ENCODE assay signal across 27 cellular contexts in genomic region chr22:17580461-17581031, GRCh38. TPM values are rescaled to one million over a fixed set of nuclear protein-coding genes. Genes with fewer than 3 reads are reported as not detected.
DNase-seq lines count a peak whose midpoint lies in the region; ATAC-seq, FAIRE-seq and TF ChIP-seq lines count a peak whose summit lies in the region.
"Had no signal": no experiment of that assay in that cellular context is flagged by ENCODE, and none has a peak within 500 bp of the region (broad histone marks: within the 10 kb centered on the region; RNA-seq: fewer than 3 reads in every experiment).

No MANE protein-coding gene starts in this region.

- H2AFZ ChIP-seq in HCT116 (ENCODE audit: low read depth, low read length, poor library complexity, severe bottlenecking): no peak overlapping the region
- peak overlapping the region; percentile 63 for H2AFZ ChIP-seq in K562 (ENCODE audit: low read depth, low read length)
- H2AFZ ChIP-seq in GM23248: no peak overlapping the region

- TF ChIP-seq RAD21 in HCT116 (IDR thresholded peaks at IDR 0.05; ENCODE audit: low read depth) (no peak), K562 (CRISPR knock-in tag; conservative IDR thresholded peaks at IDR 0.05 in 1 of 2, IDR thresholded peaks at IDR 0.05 in 1 of 2) (no peak)

- H3K27me3 ChIP-seq in HCT116 (ENCODE audit: insufficient read depth, low read length) (no peaks in the 10 kb centered on the region), K562 (ENCODE audit: control insufficient read depth in 2 of 2, insufficient read depth in 2 of 2, low read length in 2 of 2) (peaks cover 4 to 31% of the 10 kb centered on the region in 2 experiments; a peak in 3 of 5 replicates), layer of hippocampus (ENCODE audit: control insufficient read depth, insufficient read depth, low read length) (no peaks in the 10 kb centered on the region), breast epithelium (no peaks in the 10 kb centered on the region), GM23248 (replicated peaks; ENCODE audit: insufficient read depth) (no peaks in the 10 kb centered on the region)
- H3K27me3 ChIP-seq: neutrophil, right atrium auricular region had no signal

- H3K9me2 ChIP-seq in HCT116 (ENCODE audit: insufficient read depth) (no peaks in the 10 kb centered on the region), GM23248 (ENCODE audit: insufficient read depth) (no peaks in the 10 kb centered on the region)

- H3K4me1 Mint-ChIP-seq in stimulated activated memory B cell treated with anti-CD40 and anti-IgM and Interleukin-4, amounts not matched to agents 10 μg/mL and 1 μg/mL and 100 μg/mL, for 72 hours: no peaks in the 10 kb centered on the region
- no peaks in the 10 kb centered on the region for H3K4me1 Mint-ChIP-seq in T-helper 2 cell treated with Interferon-gamma antibody and Interleukin-4, amounts not matched to agents 5 μg/mL and 100 μg/mL, for 36 hours (ENCODE audit: low read depth)
- H3K4me1 Mint-ChIP-seq: CD4-positive, alpha-beta memory T cell had no signal

- H3K9ac ChIP-seq in HCT116 (ENCODE audit: low read length) (no peak overlapping the region), K562 (ENCODE audit: insufficient read depth in 1 of 2, low read depth in 2 of 2, low read length in 2 of 2) (peak overlapping the region in 1 of 2 experiments; percentile 48; a peak in 2 of 4 replicates), GM23248 (no peak overlapping the region)

- H3K4me2 ChIP-seq in HCT116 (ENCODE audit: low read length) (no peak overlapping the region), K562 (ENCODE audit: insufficient read depth, low read length) (no peak overlapping the region), GM23248 (ENCODE audit: unreplicated experiment) (no peak overlapping the region)

- ATAC-seq in HCT116 (peak; percentile 70), K562 (peak; percentile 46)
- ATAC-seq in stimulated activated memory B cell treated with anti-CD40 and anti-IgM and Interleukin-4, amounts not matched to agents 10 μg/mL and 1 μg/mL and 100 μg/mL, for 72 hours: peak; percentile 34
- ATAC-seq: activated naive CD4-positive, alpha-beta T cell treated with anti-CD3 and anti-CD28 coated beads, Interleukin-2, amount 50 U/mL, for 72 hours; stimulated activated naive CD8-positive, alpha-beta T cell treated with anti-CD3 and anti-CD28 coated beads, Interleukin-15, Interleukin-2, amounts not matched to agents 100 U/mL and 50 U/mL, for 24 hours had no signal

- TF ChIP-seq POLR2A in HCT116 (IDR thresholded peaks at IDR 0.05; ENCODE audit: borderline replicate concordance, extremely low read depth, insufficient read depth, insufficient read length) (no peak), K562 (conservative IDR thresholded peaks at IDR 0.05) (no peak), breast epithelium (IDR thresholded peaks at IDR 0.05) (no peak)

- RAD21 ChIA-PET in HCT116 (lab: Charles Lee; ENCODE audit: low non-redundant PET in 1 of 2, low total read pairs in 2 of 2, uncharacterized antibody in 2 of 2, unreplicated experiment in 2 of 2): no interaction called here

- FAIRE-seq in K562 (lab: Jason Lieb, UNC): peak; percentile 74
- FAIRE-seq: bronchial epithelial cell, islet of Langerhans, urothelium cell line had no signal

- H3K9me3 ChIP-seq in HCT116 (ENCODE audit: control insufficient read depth in 1 of 2, insufficient read depth in 1 of 2, low read depth in 1 of 2, low read length in 2 of 2) (no peaks in the 10 kb centered on the region), K562 (replicated peaks; ENCODE audit: control insufficient read depth, insufficient read depth, low read depth, low read length) (no peaks in the 10 kb centered on the region), breast epithelium (no peaks in the 10 kb centered on the region), GM23248 (ENCODE audit: low read depth) (no peaks in the 10 kb centered on the region)
- H3K9me3 ChIP-seq: esophagus squamous epithelium, neutrophil, right atrium auricular region had no signal

- POLR2A ChIA-PET in HCT116 (lab: Charles Lee): no interaction called here
- POLR2A ChIA-PET in K562 (lab: Yijun Ruan, JAX): interaction anchor here (0.7 to 3.3 kb wide), 4 partner anchors 7 to 189 kb away, joined by 3 to 15 read pairs (median 4); no protein-coding TSS in a partner anchor

- H3K4me1 ChIP-seq in HCT116 (ENCODE audit: control insufficient read depth in 1 of 2, insufficient read depth in 2 of 2, low read length in 2 of 2) (peaks cover 0 to 5% of the 10 kb centered on the region in 2 experiments; a peak in 1 of 4 replicates), K562 (replicated peaks in 1 of 2; ENCODE audit: control insufficient read depth in 2 of 2, insufficient read depth in 2 of 2, low read length in 2 of 2) (peaks cover 9 to 24% of the 10 kb centered on the region in 2 experiments; a peak in 4 of 5 replicates), breast epithelium (no peaks in the 10 kb centered on the region), GM23248 (ENCODE audit: insufficient read depth) (peaks cover 12% of the 10 kb centered on the region; the same call in 1 of the 2 replicates)

- no peak for TF ChIP-seq EP300 in K562 (IDR thresholded peaks at IDR 0.05; ENCODE audit: low read length)

- H3K4me3 ChIP-seq in HCT116 (replicated peaks in 1 of 2; ENCODE audit: low read depth in 1 of 2, low read length in 2 of 2) (no peak overlapping the region), K562 (no peak overlapping the region), breast epithelium (no peak overlapping the region), GM23248 (no peak overlapping the region)
- H3K4me3 ChIP-seq: esophagus squamous epithelium, right atrium auricular region had no signal

- intact Hi-C loops in HCT116 (cut with micrococcal nuclease): no loop called here
- intact Hi-C loops in K562 (cut with micrococcal nuclease): no loop called here
- intact Hi-C loops in breast epithelium (cut with DNase I; ENCODE audit: low total_unique reads): no loop called here

- H3K27ac ChIP-seq in HCT116 (ENCODE audit: low read depth, low read length) (no peak overlapping the region), K562 (ENCODE audit: extremely low read depth, low read depth, low read length) (no peak overlapping the region), layer of hippocampus (ENCODE audit: low read depth, low read length) (peak overlapping the region; percentile 52), breast epithelium (no peak overlapping the region), GM23248 (no peak overlapping the region)
- H3K27ac ChIP-seq: esophagus squamous epithelium, neutrophil, VCaP had no signal

- H4K20me1 ChIP-seq in HCT116 (ENCODE audit: insufficient read depth) (no peaks in the 10 kb centered on the region), K562 (replicated peaks; ENCODE audit: control insufficient read depth, insufficient read depth, low read length) (no peaks in the 10 kb centered on the region), GM23248 (ENCODE audit: insufficient read depth) (no peaks in the 10 kb centered on the region)

- 30% methylated on average over 15 of the region's 15 CpGs for WGBS in K562 (ENCODE audit: insufficient coverage, low coverage, missing lambda C conversion rate)
- WGBS in GM23248 (ENCODE audit: low coverage in 1 of 2, low lambda C conversion rate in 2 of 2, missing lambda C conversion rate in 2 of 2), 2 experiments: 70 to 77% methylated on average over 11 to 15 of the region's 15 CpGs

- no peaks in the 10 kb centered on the region for H3K36me3 Mint-ChIP-seq in stimulated activated memory B cell treated with anti-CD40 and anti-IgM and Interleukin-4, amounts not matched to agents 10 μg/mL and 1 μg/mL and 100 μg/mL, for 72 hours
- H3K36me3 Mint-ChIP-seq in T-helper 2 cell treated with Interferon-gamma antibody and Interleukin-4, amounts not matched to agents 5 μg/mL and 100 μg/mL, for 36 hours (ENCODE audit: low read depth): no peaks in the 10 kb centered on the region
- H3K36me3 Mint-ChIP-seq: activated CD4-positive, alpha-beta memory T cell treated with anti-CD3 and anti-CD28 coated beads for 36 hours; activated naive CD4-positive, alpha-beta T cell treated with anti-CD3 and anti-CD28 coated beads, Interleukin-2, amount 50 U/mL, for 72 hours; CD4-positive, alpha-beta memory T cell had no signal

- peaks cover 10% of the 10 kb centered on the region for H3K27me3 Mint-ChIP-seq in stimulated activated memory B cell treated with anti-CD40 and anti-IgM and Interleukin-4, amounts not matched to agents 10 μg/mL and 1 μg/mL and 100 μg/mL, for 72 hours
- no peaks in the 10 kb centered on the region for H3K27me3 Mint-ChIP-seq in T-helper 2 cell treated with Interferon-gamma antibody and Interleukin-4, amounts not matched to agents 5 μg/mL and 100 μg/mL, for 36 hours (ENCODE audit: low read depth)
- H3K27me3 Mint-ChIP-seq: activated CD4-positive, alpha-beta memory T cell treated with anti-CD3 and anti-CD28 coated beads for 36 hours had no signal

- DNase-seq in HCT116 (ENCODE audit: low read depth, low spot score): no peak
- peak in 2 of 4 experiments; percentile 15 to 37 for DNase-seq in K562 (ENCODE audit: extremely low read depth in 1 of 4, low spot score in 3 of 4)
- DNase-seq in breast epithelium (ENCODE audit: low spot score in 2 of 2): no peak
- DNase-seq in central memory CD4-positive, alpha-beta T cell: no peak
- DNase-seq in T-helper 2 cell treated with Interferon-gamma antibody and Interleukin-4, amounts not matched to agents 5 μg/mL and 100 μg/mL, for 36 hours (ENCODE audit: low spot score): no peak
- no peak for DNase-seq in GM23248
- DNase-seq: activated CD4-positive, alpha-beta memory T cell treated with anti-CD3 and anti-CD28 coated beads for 36 hours; activated T-cell treated with anti-CD3 and anti-CD28 coated beads, Interleukin-2, amount 50 U/mL, for 24 hours; CD4-positive, alpha-beta memory T cell; esophagus squamous epithelium; Karpas-422; midbrain; NCI-H1092 treated with DMSO at 0.1 percent for 48 hours; NCI-H526 treated with DMSO at 0.1 percent for 48 hours; OCI-M1; SHP77 treated with DMSO at 0.1 percent for 48 hours; stimulated activated naive CD8-positive, alpha-beta T cell treated with anti-CD3 and anti-CD28 coated beads, Interleukin-15, Interleukin-2, amounts not matched to agents 100 U/mL and 50 U/mL, for 24 hours had no signal

- TF ChIP-seq CTCF in HCT116 (IDR thresholded peaks at IDR 0.05 in 2 of 3, conservative IDR thresholded peaks at IDR 0.05 in 1 of 3; ENCODE audit: borderline replicate concordance in 1 of 3, insufficient read depth in 1 of 3, low read depth in 2 of 3, low read length in 2 of 3): no peak
- peak in 2 of 3 experiments; percentile 8 to 43; a peak in 3 of 6 replicates for TF ChIP-seq CTCF in K562 (IDR thresholded peaks at IDR 0.05 in 2 of 3, conservative IDR thresholded peaks at IDR 0.05 in 1 of 3; ENCODE audit: insufficient read depth in 2 of 3, low read depth in 1 of 3, low read length in 3 of 3)
- TF ChIP-seq CTCF in breast epithelium (IDR thresholded peaks at IDR 0.05): no peak

- no peak overlapping the region for H3K4me3 Mint-ChIP-seq in stimulated activated memory B cell treated with anti-CD40 and anti-IgM and Interleukin-4, amounts not matched to agents 10 μg/mL and 1 μg/mL and 100 μg/mL, for 72 hours
- H3K4me3 Mint-ChIP-seq in T-helper 2 cell treated with Interferon-gamma antibody and Interleukin-4, amounts not matched to agents 5 μg/mL and 100 μg/mL, for 36 hours: no peak overlapping the region
- H3K4me3 Mint-ChIP-seq: activated CD4-positive, alpha-beta memory T cell treated with anti-CD3 and anti-CD28 coated beads for 36 hours; activated T-cell treated with anti-CD3 and anti-CD28 coated beads, Interleukin-2, amount 50 U/mL, for 24 hours; CD4-positive, alpha-beta memory T cell had no signal

- in situ Hi-C loops in K562 (cut with MboI) (no loop called here), GM23248 (cut with MboI) (no loop called here)

- H3K27ac Mint-ChIP-seq in stimulated activated memory B cell treated with anti-CD40 and anti-IgM and Interleukin-4, amounts not matched to agents 10 μg/mL and 1 μg/mL and 100 μg/mL, for 72 hours: no peak overlapping the region
- no peak overlapping the region for H3K27ac Mint-ChIP-seq in T-helper 2 cell treated with Interferon-gamma antibody and Interleukin-4, amounts not matched to agents 5 μg/mL and 100 μg/mL, for 36 hours
- H3K27ac Mint-ChIP-seq: activated CD4-positive, alpha-beta memory T cell treated with anti-CD3 and anti-CD28 coated beads for 36 hours; activated naive CD4-positive, alpha-beta T cell treated with anti-CD3 and anti-CD28 coated beads, Interleukin-2, amount 50 U/mL, for 72 hours; activated T-cell treated with anti-CD3 and anti-CD28 coated beads, Interleukin-2, amount 50 U/mL, for 24 hours had no signal

- BruUV-seq in HCT116 (replicated peaks; lab: Mats Ljungman, UMichigan) (no TSS peak), K562 (replicated peaks; lab: Mats Ljungman, UMichigan) (no TSS peak)

- H3F3A ChIP-seq in GM23248 (ENCODE audit: insufficient read depth): 0 out of 2 replicates have a peak, but pooled peaks cover 6% of the 10 kb centered on the region

- H3K9me3 Mint-ChIP-seq in stimulated activated memory B cell treated with anti-CD40 and anti-IgM and Interleukin-4, amounts not matched to agents 10 μg/mL and 1 μg/mL and 100 μg/mL, for 72 hours: no peaks in the 10 kb centered on the region
- H3K9me3 Mint-ChIP-seq in T-helper 2 cell treated with Interferon-gamma antibody and Interleukin-4, amounts not matched to agents 5 μg/mL and 100 μg/mL, for 36 hours: no peaks in the 10 kb centered on the region
- H3K9me3 Mint-ChIP-seq: activated CD4-positive, alpha-beta memory T cell treated with anti-CD3 and anti-CD28 coated beads for 36 hours; activated naive CD4-positive, alpha-beta T cell treated with anti-CD3 and anti-CD28 coated beads, Interleukin-2, amount 50 U/mL, for 72 hours; activated T-cell treated with anti-CD3 and anti-CD28 coated beads, Interleukin-2, amount 50 U/mL, for 24 hours; CD4-positive, alpha-beta memory T cell had no signal

- no peaks in the 10 kb centered on the region for H3K9me1 ChIP-seq in K562 (ENCODE audit: control insufficient read depth, insufficient read depth, low read length)

- CTCF ChIA-PET in HCT116 (lab: Charles Lee): no interaction called here
- CTCF ChIA-PET in K562 (lab: Yijun Ruan, JAX; ENCODE audit: low intra/inter-chr PET ratio): no interaction called here

- H3K36me3 ChIP-seq in HCT116 (ENCODE audit: control insufficient read depth in 1 of 2, insufficient read depth in 2 of 2, low read length in 2 of 2) (no peaks in the 10 kb centered on the region), K562 (ENCODE audit: control insufficient read depth, insufficient read depth, low read length) (no peaks in the 10 kb centered on the region), breast epithelium (no peaks in the 10 kb centered on the region), GM23248 (ENCODE audit: low read depth) (no peaks in the 10 kb centered on the region)
- H3K36me3 ChIP-seq: esophagus squamous epithelium, neutrophil, right atrium auricular region had no signal

- H3K79me2 ChIP-seq in HCT116 (ENCODE audit: insufficient read depth, low read length) (no peaks in the 10 kb centered on the region), K562 (ENCODE audit: control insufficient read depth, insufficient read depth, low read length) (no peaks in the 10 kb centered on the region), GM23248 (ENCODE audit: insufficient read depth) (no peaks in the 10 kb centered on the region)

RNA-seq across cellular contexts. Expression of gene SLC25A18, which starts 17.2 kb away (rescaled TPM):
- total RNA-seq in HCT116 (2021; ENCODE audit: unreplicated experiment): not detected
- 0.07 and 0.09 TPM in 2 replicates for polyA plus RNA-seq in HCT116 (2012)
- total RNA-seq in K562 (2011; cell fraction: chromatin; rRNA removed; ENCODE audit: low replicate concordance): not detected in 2 replicates
- not detected in 2 replicates for total RNA-seq in K562 (2011; cell fraction: nucleolus; rRNA removed)
- total RNA-seq in K562 (2011; cell fraction: nucleoplasm; rRNA removed): not detected in 2 replicates
- total RNA-seq in K562 (2014; rRNA removed): not detected in 2 replicates
- total RNA-seq in K562 (2014; rRNA removed; fragmentation: Illumina TruSeq; extraction: Trizol): not detected in 2 replicates
- not detected in 2 replicates for total RNA-seq in K562 (2015; rRNA removed; fragmentation: Illumina TruSeq; extraction: Trizol)
- total RNA-seq in K562 (2021): not detected in 2 replicates
- polyA plus RNA-seq in K562 (2011; rRNA removed): not detected in 2 replicates
- polyA plus RNA-seq in K562 (2011; cell fraction: cytosol; rRNA removed): 0.04 TPM in 1 of 2 replicates, not detected in the other
- not detected in 2 replicates for polyA plus RNA-seq in K562 (2011; cell fraction: nucleus; rRNA removed)
- polyA plus RNA-seq in K562 (2012): 0.12 TPM in 2 replicates
- not detected in 2 replicates for polyA plus RNA-seq in K562 (2014; fragmentation: Illumina TruSeq; extraction: Trizol)
- under 1 TPM in 1 of 2 experiments, not detected in 1; 0.04 TPM for polyA plus RNA-seq in K562 (2014; fragmentation: Nextera tagmentation; extraction: Ambion mirVana)
- not detected in 2 replicates for polyA plus RNA-seq in K562 (2014; rRNA removed)
- polyA minus RNA-seq in K562 (2011; rRNA and poly(A)+ RNA removed): not detected in 2 replicates
- not detected in 2 replicates for polyA minus RNA-seq in K562 (2011; cell fraction: cytosol; rRNA and poly(A)+ RNA removed)
- not detected in 2 replicates for polyA minus RNA-seq in K562 (2011; cell fraction: nucleus; rRNA and poly(A)+ RNA removed)
- total RNA-seq in breast epithelium: 10 to 100 TPM in 2 of 3 donors, 1 to 10 TPM in 1; 6.6 to 18.7 (median 14.7) TPM
- not detected in 2 replicates for total RNA-seq in GM23248 (2014; rRNA removed; shearing (Covaris generic))
- 0.08 TPM in 1 of 2 replicates, not detected in the other for polyA plus RNA-seq in GM23248 (2016; fragmentation: Nextera tagmentation; extraction: Ambion mirVana)
- total RNA-seq: activated CD4-positive, alpha-beta memory T cell treated with anti-CD3 and anti-CD28 coated beads for 36 hours; activated naive CD4-positive, alpha-beta T cell treated with anti-CD3 and anti-CD28 coated beads, Interleukin-2, amount 50 U/mL, for 72 hours; bronchial epithelial cell; CD4-positive, alpha-beta memory T cell; T-helper 1 cell treated with Interleukin-12 subunit alpha and Interleukin-12 subunit beta and Interleukin-4 antibody, amounts not matched to agents 30 ng/mL and 1 ng/mL, for 36 hours had no signal

RNA-seq across cellular contexts. Expression of gene ATP6V1E1, which starts 48.0 kb away (rescaled TPM):
- total RNA-seq in HCT116 (2021; ENCODE audit: unreplicated experiment) (107 TPM), K562 (2014; rRNA removed) (127 and 151 TPM in 2 replicates), K562 (2014; rRNA removed; fragmentation: Illumina TruSeq; extraction: Trizol) (157 and 175 TPM in 2 replicates), K562 (2015; rRNA removed; fragmentation: Illumina TruSeq; extraction: Trizol) (175 and 184 TPM in 2 replicates), K562 (2021) (122 and 129 TPM in 2 replicates), breast epithelium (100 to 1,000 TPM; 111 to 163 (median 117) TPM)
- 85.3 and 106 TPM in 2 replicates for polyA plus RNA-seq in HCT116 (2012)
- total RNA-seq in K562 (2011; cell fraction: chromatin; rRNA removed; ENCODE audit: low replicate concordance): 63.6 and 104 TPM in 2 replicates
- 48.9 and 50.5 TPM in 2 replicates for total RNA-seq in K562 (2011; cell fraction: nucleolus; rRNA removed)
- total RNA-seq in K562 (2011; cell fraction: nucleoplasm; rRNA removed): 69.7 and 91.1 TPM in 2 replicates
- polyA plus RNA-seq in K562 (2011; rRNA removed) (187 and 192 TPM in 2 replicates), K562 (2014; fragmentation: Illumina TruSeq; extraction: Trizol) (197 and 230 TPM in 2 replicates), K562 (2014; fragmentation: Nextera tagmentation; extraction: Ambion mirVana) (100 to 1,000 TPM; 179 to 249 TPM), K562 (2014; rRNA removed) (173 and 185 TPM in 2 replicates), GM23248 (2016; fragmentation: Nextera tagmentation; extraction: Ambion mirVana) (131 and 134 TPM in 2 replicates)
- 87.5 and 145 TPM in 2 replicates for polyA plus RNA-seq in K562 (2011; cell fraction: cytosol; rRNA removed)
- polyA plus RNA-seq in K562 (2011; cell fraction: nucleus; rRNA removed): 40.7 and 68.0 TPM in 2 replicates
- polyA plus RNA-seq in K562 (2012): 166 and 250 TPM in 2 replicates
- polyA minus RNA-seq in K562 (2011; rRNA and poly(A)+ RNA removed): 147 and 159 TPM in 2 replicates
- polyA minus RNA-seq in K562 (2011; cell fraction: cytosol; rRNA and poly(A)+ RNA removed): 37.2 and 57.5 TPM in 2 replicates
- polyA minus RNA-seq in K562 (2011; cell fraction: nucleus; rRNA and poly(A)+ RNA removed): 17.5 and 40.5 TPM in 2 replicates
- total RNA-seq in GM23248 (2014; rRNA removed; shearing (Covaris generic)): 103 and 113 TPM in 2 replicates

RNA-seq across cellular contexts. Expression of gene BCL2L13, which starts 58.0 kb away (rescaled TPM):
- total RNA-seq in HCT116 (2021; ENCODE audit: unreplicated experiment) (38.6 TPM), K562 (2014; rRNA removed) (42.8 and 53.2 TPM in 2 replicates), K562 (2014; rRNA removed; fragmentation: Illumina TruSeq; extraction: Trizol) (56.5 and 61.9 TPM in 2 replicates), K562 (2015; rRNA removed; fragmentation: Illumina TruSeq; extraction: Trizol) (41.9 and 46.0 TPM in 2 replicates), K562 (2021) (56.8 and 58.4 TPM in 2 replicates), breast epithelium (100 to 1,000 TPM in 1 of 3 donors, 10 to 100 TPM in 2; 46.9 to 140 (median 61.6) TPM)
- polyA plus RNA-seq in HCT116 (2012): 27.0 and 29.0 TPM in 2 replicates
- total RNA-seq in K562 (2011; cell fraction: chromatin; rRNA removed; ENCODE audit: low replicate concordance): 41.1 and 59.5 TPM in 2 replicates
- total RNA-seq in K562 (2011; cell fraction: nucleolus; rRNA removed): 31.4 and 35.0 TPM in 2 replicates
- 49.1 and 68.7 TPM in 2 replicates for total RNA-seq in K562 (2011; cell fraction: nucleoplasm; rRNA removed)
- polyA plus RNA-seq in K562 (2011; rRNA removed) (61.3 and 63.4 TPM in 2 replicates), K562 (2014; fragmentation: Illumina TruSeq; extraction: Trizol) (57.3 and 59.6 TPM in 2 replicates), K562 (2014; fragmentation: Nextera tagmentation; extraction: Ambion mirVana) (10 to 100 TPM; 43.6 to 60.8 TPM), K562 (2014; rRNA removed) (41.5 and 42.4 TPM in 2 replicates), GM23248 (2016; fragmentation: Nextera tagmentation; extraction: Ambion mirVana) (43.0 and 44.9 TPM in 2 replicates)
- 40.5 and 52.1 TPM in 2 replicates for polyA plus RNA-seq in K562 (2011; cell fraction: cytosol; rRNA removed)
- polyA plus RNA-seq in K562 (2011; cell fraction: nucleus; rRNA removed): 26.2 and 29.4 TPM in 2 replicates
- 38.9 and 63.2 TPM in 2 replicates for polyA plus RNA-seq in K562 (2012)
- polyA minus RNA-seq in K562 (2011; rRNA and poly(A)+ RNA removed): 75.9 and 78.7 TPM in 2 replicates
- polyA minus RNA-seq in K562 (2011; cell fraction: cytosol; rRNA and poly(A)+ RNA removed): 35.5 and 39.9 TPM in 2 replicates
- polyA minus RNA-seq in K562 (2011; cell fraction: nucleus; rRNA and poly(A)+ RNA removed): 14.1 and 22.7 TPM in 2 replicates
- total RNA-seq in GM23248 (2014; rRNA removed; shearing (Covaris generic)): 71.9 and 74.1 TPM in 2 replicates

Comparison
In these comparisons a context has a peak if more than half of its experiments do, and no peak if none do; other contexts are left out.
1. CTCF ChIP-seq: peak in K562 (2 of 3); none in HCT116 (0 of 3) and breast epithelium (0 of 3).
2. Of the 22 proteins assayed by ChIP-seq in both K562 and HCT116: peak only in K562: CTCF, MAX and ZBTB33; only in HCT116: none; in both: none; in neither: 19.
3. Peak in every context shown above with its lines, with median percentiles within 50 percentile points of each other: ATAC-seq.